ENCODE assay signal across 14 cellular contexts in genomic region chr16:48053346-48053745, GRCh38.
A peak's percentile ranks its signal among the peaks of the same experiment; 100 is the strongest.
DNase-seq lines count a peak whose midpoint lies in the region; ATAC-seq and TF ChIP-seq lines count a peak whose summit lies in the region.
"Had no signal": no experiment of that assay in that cellular context is flagged by ENCODE, and none has a peak within 500 bp of the region (broad histone marks: within the 10 kb centered on the region; RNA-seq: fewer than 3 reads in every experiment).

No MANE protein-coding gene starts in this region.

- H3K36me3 ChIP-seq in ovary = no peaks in the 10 kb centered on the region
- H3K36me3 ChIP-seq: colonic mucosa had no signal

- intact Hi-C loops in ovary (cut with DNase I) = loop anchor here in 1 of 4 donors (10.0 kb wide), 1 partner anchor 909 kb away; the partner anchor contains the start of gene NETO2

- ATAC-seq in HG03442 (IDR thresholded peaks at IDR 0.05; ENCODE audit: unreplicated experiment) = no peak
- no peak for ATAC-seq in HG03342 (IDR thresholded peaks at IDR 0.05; ENCODE audit: unreplicated experiment)

- DNase-seq in GM03348 (ENCODE audit: low spot score) = peak; percentile 51
- DNase-seq in SK-MEL-5 (ENCODE audit: low read depth, low spot score) = peak; percentile 55
- peak; percentile 61 for DNase-seq in fibroblast of villous mesenchyme (ENCODE audit: low read depth)
- DNase-seq in ovary = peak; percentile 24 to 65 (median 43)
- no peak for DNase-seq in midbrain (lab: John Stamatoyannopoulos, UW)
- DNase-seq in activated CD4-positive, alpha-beta T cell treated with anti-CD3 and anti-CD28 coated beads, Interleukin-2, amount 10 ng/mL, durations not matched to agents 7 days and 5 days = no peak
- DNase-seq: activated T-cell treated with anti-CD3 and anti-CD28 coated beads, Interleukin-2, amount 50 U/mL, for 1 hour; colonic mucosa; DMS 273 treated with DMSO at 0.1 percent for 48 hours; immature natural killer cell; NCI-H524 treated with DMSO at 0.1 percent for 48 hours; T-helper 2 cell had no signal

- no peaks in the 10 kb centered on the region for H3K9me3 Mint-ChIP-seq in activated CD4-positive, alpha-beta T cell treated with anti-CD3 and anti-CD28 coated beads, Interleukin-2, amount 10 ng/mL, durations not matched to agents 7 days and 5 days

- peaks cover 8% of the 10 kb centered on the region for H3K4me1 ChIP-seq in ovary (ENCODE audit: insufficient read depth)
- H3K4me1 ChIP-seq: colonic mucosa had no signal

- TF ChIP-seq CTCF in fibroblast of villous mesenchyme (IDR thresholded peaks at IDR 0.05; ENCODE audit: insufficient read depth, low read depth, low read length) = no peak
- no peak for TF ChIP-seq CTCF in ovary (IDR thresholded peaks at IDR 0.05)

- no peaks in the 10 kb centered on the region for H3K27me3 ChIP-seq in ovary
- H3K27me3 ChIP-seq: colonic mucosa had no signal

- no peaks in the 10 kb centered on the region for H3K9me3 ChIP-seq in ovary
- H3K9me3 ChIP-seq: colonic mucosa had no signal

- in situ Hi-C loops in SK-MEL-5 (cut with HindIII; ENCODE audit: low pct_unique_long_range_greater_than_20kb, low sequenced_read_pairs) = no loop called here

- H3K27ac ChIP-seq in ovary = no peak overlapping the region
- H3K27ac ChIP-seq: colonic mucosa had no signal

- 4 to 13% (median 8%) methylated on average over 5 of the region's 5 CpGs for WGBS in ovary, 3 donors

- no peak for TF ChIP-seq POLR2A in ovary (IDR thresholded peaks at IDR 0.05)

- CTCF ChIA-PET in activated CD4-positive, alpha-beta T cell treated with anti-CD3 and anti-CD28 coated beads, Interleukin-2, amount 10 ng/mL, durations not matched to agents 7 days and 5 days (lab: Charles Lee) = interaction anchor here (1.8 kb wide), 1 partner anchor 11 kb away, joined by 6 read pairs; no protein-coding TSS in a partner anchor

- TF ChIP-seq EP300 in ovary (IDR thresholded peaks at IDR 0.05) = no peak

- H3K4me3 ChIP-seq in fibroblast of villous mesenchyme (ENCODE audit: low read depth, low read length) (no peak overlapping the region), ovary (no peak overlapping the region)
- H3K4me3 ChIP-seq: colonic mucosa had no signal

- no peaks in the 10 kb centered on the region for H3K36me3 Mint-ChIP-seq in activated CD4-positive, alpha-beta T cell treated with anti-CD3 and anti-CD28 coated beads, Interleukin-2, amount 10 ng/mL, durations not matched to agents 7 days and 5 days (ENCODE audit: low read depth)
- H3K36me3 Mint-ChIP-seq: immature natural killer cell had no signal

- H3K4me3 Mint-ChIP-seq in activated CD4-positive, alpha-beta T cell treated with anti-CD3 and anti-CD28 coated beads, Interleukin-2, amount 10 ng/mL, durations not matched to agents 7 days and 5 days = no peak overlapping the region
- H3K4me3 Mint-ChIP-seq: immature natural killer cell had no signal

- H3K27ac Mint-ChIP-seq in activated CD4-positive, alpha-beta T cell treated with anti-CD3 and anti-CD28 coated beads, Interleukin-2, amount 10 ng/mL, durations not matched to agents 7 days and 5 days = no peak overlapping the region
- H3K27ac Mint-ChIP-seq: immature natural killer cell had no signal

- POLR2A ChIA-PET in activated CD4-positive, alpha-beta T cell treated with anti-CD3 and anti-CD28 coated beads, Interleukin-2, amount 10 ng/mL, durations not matched to agents 7 days and 5 days (lab: Charles Lee) = no interaction called here

- peaks cover 25% of the 10 kb centered on the region for H3K27me3 Mint-ChIP-seq in activated CD4-positive, alpha-beta T cell treated with anti-CD3 and anti-CD28 coated beads, Interleukin-2, amount 10 ng/mL, durations not matched to agents 7 days and 5 days

- H3K4me1 Mint-ChIP-seq in activated CD4-positive, alpha-beta T cell treated with anti-CD3 and anti-CD28 coated beads, Interleukin-2, amount 10 ng/mL, durations not matched to agents 7 days and 5 days = no peaks in the 10 kb centered on the region
- H3K4me1 Mint-ChIP-seq: immature natural killer cell had no signal

Comparison
In these comparisons a context has a peak if more than half of its experiments do, and no peak if none do; other contexts are left out.
1. DNase-seq: peak in GM03348 (single experiment), SK-MEL-5 (single experiment), fibroblast of villous mesenchyme (single experiment) and ovary (5 of 5); none in midbrain (single experiment) and activated CD4-positive, alpha-beta T cell treated with anti-CD3 and anti-CD28 coated beads, Interleukin-2, amount 10 ng/mL, durations not matched to agents 7 days and 5 days (single experiment).